Comparison of ENCODE assay signal across 18 cellular contexts in the genomic region with DNA sequence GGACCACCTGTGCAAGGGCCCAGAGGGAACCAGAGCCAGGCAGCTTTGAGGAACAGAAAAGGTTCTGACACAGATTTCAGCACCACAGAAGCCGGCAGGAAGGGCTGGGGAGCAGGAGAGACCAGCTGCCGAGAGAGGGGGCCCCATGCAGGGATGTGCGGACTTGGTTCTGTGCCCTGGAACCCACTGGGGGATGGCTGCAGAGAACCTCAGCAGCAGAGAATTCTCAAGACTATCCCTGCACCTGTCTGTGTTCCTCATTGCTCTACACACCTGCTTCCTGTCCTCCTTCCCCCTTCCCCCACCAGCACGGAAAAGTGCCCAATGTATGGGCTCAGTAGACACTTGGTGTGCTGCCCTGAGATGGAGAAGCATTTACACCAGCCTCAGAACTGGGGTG. TPM values are rescaled to one million over a fixed set of nuclear protein-coding genes. Genes with fewer than 3 reads are reported as not detected.
DNase-seq lines count a peak whose midpoint lies in the region; ATAC-seq and TF ChIP-seq lines count a peak whose summit lies in the region.
"Had no signal": no experiment of that assay in that cellular context is flagged by ENCODE, and none has a peak within 500 bp of the region (broad histone marks: within the 10 kb centered on the region; RNA-seq: fewer than 3 reads in every experiment).

No MANE protein-coding gene starts in this region.

- H3K4me3 ChIP-seq in BLaER1, result no peak overlapping the region
- peak overlapping the region; percentile 65 for H3K4me3 ChIP-seq in Karpas-422 (ENCODE audit: low read length)
- H3K4me3 ChIP-seq in SU-DHL-6 (ENCODE audit: insufficient read depth, low read length, poor library complexity, severe bottlenecking), result peak overlapping the region; percentile 58
- no peak overlapping the region for H3K4me3 ChIP-seq in smooth muscle cell
- H3K4me3 ChIP-seq: GM23248 had no signal

- H3K4me1 ChIP-seq in BLaER1, result no peaks in the 10 kb centered on the region
- peaks cover 98% of the 10 kb centered on the region for H3K4me1 ChIP-seq in Karpas-422 (ENCODE audit: low read length)
- H3K4me1 ChIP-seq in smooth muscle cell (ENCODE audit: low read depth), result no peaks in the 10 kb centered on the region
- H3K4me1 ChIP-seq: BE2C had no signal

- 86% methylated on average over 4 of the region's 4 CpGs for WGBS in smooth muscle cell (ENCODE audit: low lambda C conversion rate)

- CTCF ChIA-PET in activated CD8-positive, alpha-beta T cell treated with anti-CD3 and anti-CD28 coated beads, Interleukin-2, amount 10 ng/mL, durations not matched to agents 7 days and 5 days (lab: Charles Lee), result no interaction called here

- H3K27ac ChIP-seq in BLaER1 (no peak overlapping the region), Karpas-422 (ENCODE audit: low read length) (peak overlapping the region; percentile 92), SU-DHL-6 (ENCODE audit: low read depth, low read length) (peak overlapping the region; percentile 99), smooth muscle cell (ENCODE audit: low read depth) (no peak overlapping the region)
- H3K27ac ChIP-seq: GM23248 had no signal

- H3K27me3 ChIP-seq in BLaER1, result no peaks in the 10 kb centered on the region
- no peaks in the 10 kb centered on the region for H3K27me3 ChIP-seq in Karpas-422 (ENCODE audit: low read length)
- H3K27me3 ChIP-seq in SU-DHL-6 (ENCODE audit: low read length), result no peaks in the 10 kb centered on the region
- H3K27me3 ChIP-seq in smooth muscle cell (ENCODE audit: low read depth), result no peaks in the 10 kb centered on the region
- H3K27me3 ChIP-seq: BE2C had no signal

- H3K4me1 Mint-ChIP-seq in memory B cell, result no peaks in the 10 kb centered on the region
- H3K4me1 Mint-ChIP-seq in activated CD8-positive, alpha-beta T cell treated with anti-CD3 and anti-CD28 coated beads, Interleukin-2, amount 10 ng/mL, durations not matched to agents 7 days and 5 days (ENCODE audit: low read depth), result no peaks in the 10 kb centered on the region

- H4K20me1 ChIP-seq in BLaER1 (no peaks in the 10 kb centered on the region), Karpas-422 (ENCODE audit: insufficient read depth, low read depth, low read length) (no peaks in the 10 kb centered on the region), SU-DHL-6 (ENCODE audit: low read depth, low read length) (no peaks in the 10 kb centered on the region), smooth muscle cell (ENCODE audit: low read depth) (no peaks in the 10 kb centered on the region)

- peaks cover 10% of the 10 kb centered on the region for H3K9me3 Mint-ChIP-seq in memory B cell
- no peaks in the 10 kb centered on the region for H3K9me3 Mint-ChIP-seq in activated CD8-positive, alpha-beta T cell treated with anti-CD3 and anti-CD28 coated beads, Interleukin-2, amount 10 ng/mL, durations not matched to agents 7 days and 5 days (ENCODE audit: insufficient read depth)

- H3K9ac ChIP-seq in BLaER1 (no peak overlapping the region), Karpas-422 (ENCODE audit: low read length) (peak overlapping the region; percentile 71), SU-DHL-6 (ENCODE audit: low read length) (peak overlapping the region; percentile 80), smooth muscle cell (ENCODE audit: low read depth) (no peak overlapping the region)
- H3K9ac ChIP-seq: GM23248 had no signal

- no peak overlapping the region for H3K4me3 Mint-ChIP-seq in memory B cell
- no peak overlapping the region for H3K4me3 Mint-ChIP-seq in activated CD8-positive, alpha-beta T cell treated with anti-CD3 and anti-CD28 coated beads, Interleukin-2, amount 10 ng/mL, durations not matched to agents 7 days and 5 days
- H3K4me3 Mint-ChIP-seq: CD14-positive monocyte; CD8-positive, alpha-beta T cell had no signal

- H3K36me3 ChIP-seq in BLaER1 (no peaks in the 10 kb centered on the region), Karpas-422 (ENCODE audit: insufficient read depth, low read length) (peaks cover 24% of the 10 kb centered on the region), SU-DHL-6 (ENCODE audit: low read length) (0 out of 2 replicates have a peak, but pooled peaks cover 9% of the 10 kb centered on the region), smooth muscle cell (ENCODE audit: low read depth) (no peaks in the 10 kb centered on the region)
- H3K36me3 ChIP-seq: BE2C had no signal

- POLR2A ChIA-PET in activated CD8-positive, alpha-beta T cell treated with anti-CD3 and anti-CD28 coated beads, Interleukin-2, amount 10 ng/mL, durations not matched to agents 7 days and 5 days (lab: Charles Lee), result no interaction called here

- H3K9me3 ChIP-seq in BLaER1, result peaks cover 4% of the 10 kb centered on the region; the same call in 1 of the 2 replicates
- H3K9me3 ChIP-seq in Karpas-422 (ENCODE audit: low read length), result peaks cover 5% of the 10 kb centered on the region
- H3K9me3 ChIP-seq in SU-DHL-6 (ENCODE audit: insufficient read depth, low read length), result no peaks in the 10 kb centered on the region
- no peaks in the 10 kb centered on the region for H3K9me3 ChIP-seq in smooth muscle cell (replicated peaks; ENCODE audit: low read depth)
- H3K9me3 ChIP-seq: BE2C had no signal

- no peaks in the 10 kb centered on the region for H3K36me3 Mint-ChIP-seq in memory B cell
- no peaks in the 10 kb centered on the region for H3K36me3 Mint-ChIP-seq in activated CD8-positive, alpha-beta T cell treated with anti-CD3 and anti-CD28 coated beads, Interleukin-2, amount 10 ng/mL, durations not matched to agents 7 days and 5 days (ENCODE audit: low read depth)
- H3K36me3 Mint-ChIP-seq: CD14-positive monocyte; CD8-positive, alpha-beta T cell; IgD-negative memory B cell had no signal

- TF ChIP-seq CTCF in SU-DHL-6 (IDR thresholded peaks at IDR 0.05; ENCODE audit: insufficient read depth, low read length, poor library complexity, severe bottlenecking), result no peak
- TF ChIP-seq CTCF in smooth muscle cell (IDR thresholded peaks at IDR 0.05; ENCODE audit: borderline replicate concordance, insufficient read depth, poor library complexity, severe bottlenecking), result no peak

- peaks cover 32% of the 10 kb centered on the region for H3F3A ChIP-seq in SU-DHL-6 (ENCODE audit: insufficient read depth)
- no peaks in the 10 kb centered on the region for H3F3A ChIP-seq in smooth muscle cell (ENCODE audit: low read depth)

- H2AFZ ChIP-seq in Karpas-422 (ENCODE audit: low read length) (no peak overlapping the region), SU-DHL-6 (ENCODE audit: low read depth, low read length, severe bottlenecking) (no peak overlapping the region), smooth muscle cell (ENCODE audit: low read depth) (no peak overlapping the region)
- H2AFZ ChIP-seq: GM23248 had no signal

- H3K9me2 ChIP-seq in Karpas-422 (replicated peaks; ENCODE audit: insufficient read depth, low read length), result no peaks in the 10 kb centered on the region
- H3K9me2 ChIP-seq in SU-DHL-6 (replicated peaks; ENCODE audit: insufficient read depth, low read length), result no peaks in the 10 kb centered on the region

- H3K27me3 Mint-ChIP-seq in memory B cell, result peaks cover 9% of the 10 kb centered on the region
- H3K27me3 Mint-ChIP-seq in activated CD8-positive, alpha-beta T cell treated with anti-CD3 and anti-CD28 coated beads, Interleukin-2, amount 10 ng/mL, durations not matched to agents 7 days and 5 days (ENCODE audit: low read depth), result no peaks in the 10 kb centered on the region

- peak; percentile 77 for DNase-seq in Karpas-422
- DNase-seq in memory B cell (ENCODE audit: low spot score in 2 of 2), result no peak
- no peak for DNase-seq in smooth muscle cell (lab: John Stamatoyannopoulos, UW; ENCODE audit: unreplicated experiment)
- DNase-seq in amygdala (lab: John Stamatoyannopoulos, UW), result no peak
- no peak for DNase-seq in activated CD8-positive, alpha-beta T cell treated with anti-CD3 and anti-CD28 coated beads, Interleukin-2, amount 10 ng/mL, durations not matched to agents 7 days and 5 days
- DNase-seq: BE2C; CD8-positive, alpha-beta T cell; COR-L47; DMS153; DMS79 treated with DMSO at 0.1 percent for 48 hours; GDM1; GM23248 had no signal

- ATAC-seq in memory B cell (ENCODE audit: low read depth) (peak; percentile 22), GM21619 (IDR thresholded peaks at IDR 0.05; ENCODE audit: unreplicated experiment) (no peak)
- ATAC-seq in activated CD8-positive, alpha-beta T cell treated with anti-CD3 and anti-CD28 coated beads, Interleukin-2, amount 10 ng/mL, durations not matched to agents 7 days and 5 days, result no peak
- ATAC-seq: CD8-positive, alpha-beta T cell had no signal

- H3K4me2 ChIP-seq in BLaER1 (peak overlapping the region; percentile 30; the same call in 1 of the 2 replicates), Karpas-422 (ENCODE audit: low read depth, low read length, poor library complexity, severe bottlenecking) (peak overlapping the region; percentile 72), SU-DHL-6 (ENCODE audit: low read depth, low read length, poor library complexity, severe bottlenecking) (peak overlapping the region; percentile 59), smooth muscle cell (no peak overlapping the region)

- H3K27ac Mint-ChIP-seq in memory B cell, result no peak overlapping the region
- H3K27ac Mint-ChIP-seq in activated CD8-positive, alpha-beta T cell treated with anti-CD3 and anti-CD28 coated beads, Interleukin-2, amount 10 ng/mL, durations not matched to agents 7 days and 5 days, result no peak overlapping the region
- H3K27ac Mint-ChIP-seq: CD8-positive, alpha-beta T cell; IgD-negative memory B cell had no signal

- no peaks in the 10 kb centered on the region for H3K79me2 ChIP-seq in Karpas-422 (ENCODE audit: low read length)
- peaks cover 48% of the 10 kb centered on the region for H3K79me2 ChIP-seq in SU-DHL-6 (ENCODE audit: insufficient read depth, low read length)
- H3K79me2 ChIP-seq in smooth muscle cell (ENCODE audit: low read depth), result no peaks in the 10 kb centered on the region

RNA-seq across cellular contexts. Expression of gene SERPINA9, which starts 3.2 kb away (rescaled TPM):
- total RNA-seq in Karpas-422 (2014; rRNA removed; shearing (Covaris generic); ENCODE audit: low replicate concordance), result 164 and 182 TPM in 2 replicates
- not detected in 2 replicates for total RNA-seq in smooth muscle cell
- polyA plus RNA-seq in smooth muscle cell, result not detected in 2 replicates
- not detected for total RNA-seq in activated CD8-positive, alpha-beta T cell treated with anti-CD3 and anti-CD28 coated beads, Interleukin-2, amount 10 ng/mL, durations not matched to agents 7 days and 5 days
- total RNA-seq: CD8-positive, alpha-beta T cell; GM23248; HT1080 had no signal
- polyA plus RNA-seq: CD14-positive monocyte had no signal

RNA-seq across cellular contexts. Expression of gene SERPINA11, which starts 20.2 kb away (rescaled TPM):
- total RNA-seq in Karpas-422 (2014; rRNA removed; shearing (Covaris generic); ENCODE audit: low replicate concordance), result 0.97 and 1.4 TPM in 2 replicates
- total RNA-seq in smooth muscle cell, result not detected in 2 replicates
- not detected in 2 replicates for polyA plus RNA-seq in smooth muscle cell
- not detected for total RNA-seq in activated CD8-positive, alpha-beta T cell treated with anti-CD3 and anti-CD28 coated beads, Interleukin-2, amount 10 ng/mL, durations not matched to agents 7 days and 5 days
- total RNA-seq: CD8-positive, alpha-beta T cell; GM23248; HT1080 had no signal
- polyA plus RNA-seq: CD14-positive monocyte, GM23248, IgD-negative memory B cell had no signal

RNA-seq across cellular contexts. Expression of gene SERPINA12, which starts 36.4 kb away (rescaled TPM):
- total RNA-seq in Karpas-422 (2014; rRNA removed; shearing (Covaris generic); ENCODE audit: low replicate concordance), result not detected in 2 replicates
- not detected in 2 replicates for total RNA-seq in smooth muscle cell
- polyA plus RNA-seq in smooth muscle cell, result not detected in 2 replicates
- not detected for total RNA-seq in activated CD8-positive, alpha-beta T cell treated with anti-CD3 and anti-CD28 coated beads, Interleukin-2, amount 10 ng/mL, durations not matched to agents 7 days and 5 days
- total RNA-seq: CD8-positive, alpha-beta T cell; GM23248; HT1080 had no signal
- polyA plus RNA-seq: CD14-positive monocyte, GM23248, IgD-negative memory B cell had no signal

Comparison
In these comparisons a context has a peak if more than half of its experiments do, and no peak if none do; other contexts are left out.
1. H3K27ac ChIP-seq: peak in Karpas-422 (single experiment) and SU-DHL-6 (single experiment); none in BLaER1 (single experiment) and smooth muscle cell (single experiment).
2. H3K4me3 ChIP-seq: peak in Karpas-422 (single experiment) and SU-DHL-6 (single experiment); none in BLaER1 (single experiment) and smooth muscle cell (single experiment).
3. H3K9ac ChIP-seq: peak in Karpas-422 (single experiment) and SU-DHL-6 (single experiment); none in BLaER1 (single experiment) and smooth muscle cell (single experiment).
4. RNA of gene SERPINA9, which starts 3.2 kb away (total RNA-seq): 164 to 182 TPM in Karpas-422; not detected in smooth muscle cell and not detected in activated CD8-positive, alpha-beta T cell treated with anti-CD3 and anti-CD28 coated beads, Interleukin-2, amount 10 ng/mL, durations not matched to agents 7 days and 5 days; every median in the first group is over 100 times any median in the second.